ENCODE assay signal across 1 cellular context in genomic region chr4:41619161-41619560, GRCh38.
TF ChIP-seq lines count a peak whose summit lies in the region.

No MANE protein-coding gene starts in this region.

TF ChIP-seq in WTC11, 78 proteins besides CTCF, POLR2A, EP300 and RAD21 (continued from another document):
- TF ChIP-seq PREB (CRISPR knock-in tag; IDR thresholded peaks at IDR 0.05; ENCODE audit: borderline replicate concordance) (no peak), PRRX2 (CRISPR knock-in tag; IDR thresholded peaks at IDR 0.05) (no peak), SP1 (CRISPR knock-in tag; conservative IDR thresholded peaks at IDR 0.05) (no peak), TEAD1 (CRISPR knock-in tag; IDR thresholded peaks at IDR 0.05) (no peak), NR1H2 (CRISPR knock-in tag; IDR thresholded peaks at IDR 0.05) (no peak), JAZF1 (CRISPR knock-in tag; IDR thresholded peaks at IDR 0.05) (no peak)
- TF ChIP-seq, protein P1, sequence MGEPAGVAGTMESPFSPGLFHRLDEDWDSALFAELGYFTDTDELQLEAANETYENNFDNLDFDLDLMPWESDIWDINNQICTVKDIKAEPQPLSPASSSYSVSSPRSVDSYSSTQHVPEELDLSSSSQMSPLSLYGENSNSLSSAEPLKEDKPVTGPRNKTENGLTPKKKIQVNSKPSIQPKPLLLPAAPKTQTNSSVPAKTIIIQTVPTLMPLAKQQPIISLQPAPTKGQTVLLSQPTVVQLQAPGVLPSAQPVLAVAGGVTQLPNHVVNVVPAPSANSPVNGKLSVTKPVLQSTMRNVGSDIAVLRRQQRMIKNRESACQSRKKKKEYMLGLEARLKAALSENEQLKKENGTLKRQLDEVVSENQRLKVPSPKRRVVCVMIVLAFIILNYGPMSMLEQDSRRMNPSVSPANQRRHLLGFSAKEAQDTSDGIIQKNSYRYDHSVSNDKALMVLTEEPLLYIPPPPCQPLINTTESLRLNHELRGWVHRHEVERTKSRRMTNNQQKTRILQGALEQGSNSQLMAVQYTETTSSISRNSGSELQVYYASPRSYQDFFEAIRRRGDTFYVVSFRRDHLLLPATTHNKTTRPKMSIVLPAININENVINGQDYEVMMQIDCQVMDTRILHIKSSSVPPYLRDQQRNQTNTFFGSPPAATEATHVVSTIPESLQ (CRISPR knock-in tag; IDR thresholded peaks at IDR 0.05), result no peak
- TF ChIP-seq, protein P2, sequence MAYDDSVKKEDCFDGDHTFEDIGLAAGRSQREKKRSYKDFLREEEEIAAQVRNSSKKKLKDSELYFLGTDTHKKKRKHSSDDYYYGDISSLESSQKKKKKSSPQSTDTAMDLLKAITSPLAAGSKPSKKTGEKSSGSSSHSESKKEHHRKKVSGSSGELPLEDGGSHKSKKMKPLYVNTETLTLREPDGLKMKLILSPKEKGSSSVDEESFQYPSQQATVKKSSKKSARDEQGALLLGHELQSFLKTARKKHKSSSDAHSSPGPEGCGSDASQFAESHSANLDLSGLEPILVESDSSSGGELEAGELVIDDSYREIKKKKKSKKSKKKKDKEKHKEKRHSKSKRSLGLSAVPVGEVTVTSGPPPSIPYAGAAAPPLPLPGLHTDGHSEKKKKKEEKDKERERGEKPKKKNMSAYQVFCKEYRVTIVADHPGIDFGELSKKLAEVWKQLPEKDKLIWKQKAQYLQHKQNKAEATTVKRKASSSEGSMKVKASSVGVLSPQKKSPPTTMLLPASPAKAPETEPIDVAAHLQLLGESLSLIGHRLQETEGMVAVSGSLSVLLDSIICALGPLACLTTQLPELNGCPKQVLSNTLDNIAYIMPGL (CRISPR knock-in tag; IDR thresholded peaks at IDR 0.05), result no peak
